ENCODE assay signal across 13 cellular contexts in genomic region chr22:38740754-38741153, GRCh38. TPM values are rescaled to one million over a fixed set of nuclear protein-coding genes. Genes with fewer than 3 reads are reported as not detected.
DNase-seq lines count a peak whose midpoint lies in the region; ATAC-seq, FAIRE-seq and TF ChIP-seq lines count a peak whose summit lies in the region.
"Had no signal": no experiment of that assay in that cellular context is flagged by ENCODE, and none has a peak within 500 bp of the region (broad histone marks: within the 10 kb centered on the region; RNA-seq: fewer than 3 reads in every experiment).

No MANE protein-coding gene starts in this region.

- H3K27ac ChIP-seq in K562 (ENCODE audit: extremely low read depth, low read depth, low read length) = no peak overlapping the region
- H3K27ac ChIP-seq: hepatocyte had no signal

- intact Hi-C loops in activated CD4-positive, alpha-beta T cell treated with anti-CD3 and anti-CD28 coated beads, Interleukin-2, amount 10 ng/mL, durations not matched to agents 24 days and 14 days (cut with micrococcal nuclease) = no loop called here
- intact Hi-C loops in activated CD4-positive, alpha-beta T cell treated with anti-CD3 and anti-CD28 coated beads for 36 hours (cut with DNase I, micrococcal nuclease) = loop anchor here in 1 of 2 experiments (2.0 kb wide), 1 partner anchor 26 kb away; no protein-coding TSS in a partner anchor
- intact Hi-C loops in K562 (cut with micrococcal nuclease) = no loop called here

- no peaks in the 10 kb centered on the region for H3K79me2 ChIP-seq in K562 (ENCODE audit: control insufficient read depth, insufficient read depth, low read length)
- H3K79me2 ChIP-seq: hepatocyte had no signal

- no peaks in the 10 kb centered on the region for H3K27me3 ChIP-seq in K562 (ENCODE audit: control insufficient read depth in 2 of 2, insufficient read depth in 2 of 2, low read length in 2 of 2)
- H3K27me3 ChIP-seq: hepatocyte had no signal

- WGBS in K562 (ENCODE audit: insufficient coverage, low coverage, missing lambda C conversion rate) = 83% methylated on average over 6 of the region's 8 CpGs

- no peaks in the 10 kb centered on the region for H3K9me1 ChIP-seq in K562 (ENCODE audit: control insufficient read depth, insufficient read depth, low read length)

- H3K4me3 ChIP-seq in K562 = no peak overlapping the region
- H3K4me3 ChIP-seq: hepatocyte had no signal

- H3K36me3 Mint-ChIP-seq in activated CD4-positive, alpha-beta T cell treated with anti-CD3 and anti-CD28 coated beads, Interleukin-2, amount 10 ng/mL, durations not matched to agents 24 days and 14 days (ENCODE audit: low read depth) = peaks cover 80% of the 10 kb centered on the region
- H3K36me3 Mint-ChIP-seq in activated CD4-positive, alpha-beta T cell treated with anti-CD3 and anti-CD28 coated beads for 36 hours (ENCODE audit: low read depth) = peaks cover 76% of the 10 kb centered on the region
- H3K36me3 Mint-ChIP-seq in naive thymus-derived CD8-positive, alpha-beta T cell = peaks cover 5 to 100% (median 27%) of the 10 kb centered on the region in 3 donors

- no peaks in the 10 kb centered on the region for H3K27me3 Mint-ChIP-seq in activated CD4-positive, alpha-beta T cell treated with anti-CD3 and anti-CD28 coated beads, Interleukin-2, amount 10 ng/mL, durations not matched to agents 24 days and 14 days
- H3K27me3 Mint-ChIP-seq in activated CD4-positive, alpha-beta T cell treated with anti-CD3 and anti-CD28 coated beads for 36 hours = no peaks in the 10 kb centered on the region
- H3K27me3 Mint-ChIP-seq in naive thymus-derived CD8-positive, alpha-beta T cell = no peaks in the 10 kb centered on the region
- H3K27me3 Mint-ChIP-seq: stimulated activated naive B cell treated with anti-CD40 and anti-IgM and Interleukin-4, amounts not matched to agents 10 μg/mL and 1 μg/mL and 100 μg/mL, for 72 hours had no signal

- no peak overlapping the region for H3K9ac ChIP-seq in K562 (ENCODE audit: insufficient read depth in 1 of 2, low read depth in 2 of 2, low read length in 2 of 2)

- peaks cover 0 to 4% of the 10 kb centered on the region in 2 experiments; a peak in 1 of 5 replicates for H3K4me1 ChIP-seq in K562 (replicated peaks in 1 of 2; ENCODE audit: control insufficient read depth in 2 of 2, insufficient read depth in 2 of 2, low read length in 2 of 2)

- CTCF ChIA-PET in activated CD4-positive, alpha-beta T cell treated with anti-CD3 and anti-CD28 coated beads for 36 hours (lab: Charles Lee) = interaction anchor here (0.5 to 0.6 kb wide), 2 partner anchors 28 to 471 kb away, joined by 4 to 5 read pairs; no protein-coding TSS in a partner anchor
- CTCF ChIA-PET in K562 (lab: Yijun Ruan, JAX; ENCODE audit: low intra/inter-chr PET ratio) = no interaction called here

- no peak for TF ChIP-seq EP300 in K562 (IDR thresholded peaks at IDR 0.05; ENCODE audit: low read length)

- H3K4me3 Mint-ChIP-seq in activated CD4-positive, alpha-beta T cell treated with anti-CD3 and anti-CD28 coated beads, Interleukin-2, amount 10 ng/mL, durations not matched to agents 24 days and 14 days = no peak overlapping the region
- no peak overlapping the region for H3K4me3 Mint-ChIP-seq in activated CD4-positive, alpha-beta T cell treated with anti-CD3 and anti-CD28 coated beads for 36 hours
- H3K4me3 Mint-ChIP-seq in naive thymus-derived CD8-positive, alpha-beta T cell = peak overlapping the region in 5 of 10 donors; percentile 7 to 43 (median 22)
- H3K4me3 Mint-ChIP-seq: stimulated activated naive B cell treated with anti-CD40 and anti-IgM and Interleukin-4, amounts not matched to agents 10 μg/mL and 1 μg/mL and 100 μg/mL, for 72 hours had no signal

- no peak for FAIRE-seq in K562 (lab: Jason Lieb, UNC)
- FAIRE-seq: astrocyte, small intestine had no signal

- TF ChIP-seq POLR2A in K562 (conservative IDR thresholded peaks at IDR 0.05) = 0 out of 2 replicates have a peak, but pooled peaks have one; percentile 5

- TF ChIP-seq CTCF in K562 (IDR thresholded peaks at IDR 0.05 in 2 of 3, conservative IDR thresholded peaks at IDR 0.05 in 1 of 3; ENCODE audit: insufficient read depth in 2 of 3, low read depth in 1 of 3, low read length in 3 of 3) = no peak

- H3K9me3 ChIP-seq in K562 (replicated peaks; ENCODE audit: control insufficient read depth, insufficient read depth, low read depth, low read length) = no peaks in the 10 kb centered on the region

- no TSS peak for BruUV-seq in K562 (replicated peaks; lab: Mats Ljungman, UMichigan)

- DNase-seq in activated CD4-positive, alpha-beta T cell treated with anti-CD3 and anti-CD28 coated beads, Interleukin-2, amount 10 ng/mL, durations not matched to agents 24 days and 14 days = no peak
- DNase-seq in activated CD4-positive, alpha-beta T cell treated with anti-CD3 and anti-CD28 coated beads for 36 hours = no peak
- DNase-seq in G401 (ENCODE audit: low spot score) (peak; percentile 54), K562 (ENCODE audit: extremely low read depth in 1 of 4, low spot score in 3 of 4) (no peak), NCI-H1930 (lab: John Stamatoyannopoulos, UW) (no peak), NCI-H1105 (lab: John Stamatoyannopoulos, UW) (no peak), NCI-H345 (lab: John Stamatoyannopoulos, UW) (no peak)
- no peak for DNase-seq in naive thymus-derived CD8-positive, alpha-beta T cell
- DNase-seq: Right ventricle myocardium superior; small intestine; stimulated activated naive B cell treated with anti-CD40 and anti-IgM and Interleukin-4, amounts not matched to agents 10 μg/mL and 1 μg/mL and 100 μg/mL, for 72 hours had no signal

- ATAC-seq in activated CD4-positive, alpha-beta T cell treated with anti-CD3 and anti-CD28 coated beads for 36 hours = no peak
- no peak for ATAC-seq in K562
- ATAC-seq in naive thymus-derived CD8-positive, alpha-beta T cell = no peak
- ATAC-seq: stimulated activated naive B cell treated with anti-CD40 and anti-IgM and Interleukin-4, amounts not matched to agents 10 μg/mL and 1 μg/mL and 100 μg/mL, for 72 hours had no signal

- peaks cover 92% of the 10 kb centered on the region for H3K36me3 ChIP-seq in K562 (ENCODE audit: control insufficient read depth, insufficient read depth, low read length)

- no peaks in the 10 kb centered on the region for H3K9me3 Mint-ChIP-seq in activated CD4-positive, alpha-beta T cell treated with anti-CD3 and anti-CD28 coated beads, Interleukin-2, amount 10 ng/mL, durations not matched to agents 24 days and 14 days
- H3K9me3 Mint-ChIP-seq in activated CD4-positive, alpha-beta T cell treated with anti-CD3 and anti-CD28 coated beads for 36 hours (ENCODE audit: low read depth) = no peaks in the 10 kb centered on the region
- no peaks in the 10 kb centered on the region for H3K9me3 Mint-ChIP-seq in naive thymus-derived CD8-positive, alpha-beta T cell
- H3K9me3 Mint-ChIP-seq: stimulated activated naive B cell treated with anti-CD40 and anti-IgM and Interleukin-4, amounts not matched to agents 10 μg/mL and 1 μg/mL and 100 μg/mL, for 72 hours had no signal

- peak overlapping the region; percentile 45 for H3K27ac Mint-ChIP-seq in activated CD4-positive, alpha-beta T cell treated with anti-CD3 and anti-CD28 coated beads, Interleukin-2, amount 10 ng/mL, durations not matched to agents 24 days and 14 days
- no peak overlapping the region for H3K27ac Mint-ChIP-seq in activated CD4-positive, alpha-beta T cell treated with anti-CD3 and anti-CD28 coated beads for 36 hours
- peak overlapping the region; percentile 78 to 91 (median 86) for H3K27ac Mint-ChIP-seq in naive thymus-derived CD8-positive, alpha-beta T cell

- no peak for TF ChIP-seq RAD21 in K562 (CRISPR knock-in tag; conservative IDR thresholded peaks at IDR 0.05 in 1 of 2, IDR thresholded peaks at IDR 0.05 in 1 of 2)

- POLR2A ChIA-PET in activated CD4-positive, alpha-beta T cell treated with anti-CD3 and anti-CD28 coated beads for 36 hours (lab: Charles Lee) = no interaction called here
- POLR2A ChIA-PET in K562 (lab: Yijun Ruan, JAX) = interaction anchor here (0.6 to 2.2 kb wide), 4 partner anchors 12 to 49 kb away, joined by 3 to 6 read pairs (median 4); no protein-coding TSS in a partner anchor
- POLR2A ChIA-PET in naive thymus-derived CD8-positive, alpha-beta T cell (lab: Charles Lee) = interaction anchor here (0.8 to 37.2 kb wide), 5 partner anchors 2 to 102 kb away, joined by 3 to 1495 read pairs (median 3); partner anchors contain the start of gene SUN2

- no peaks in the 10 kb centered on the region for H4K20me1 ChIP-seq in K562 (replicated peaks; ENCODE audit: control insufficient read depth, insufficient read depth, low read length)

- H3K4me2 ChIP-seq in K562 (ENCODE audit: insufficient read depth, low read length) = no peak overlapping the region
- H3K4me2 ChIP-seq: hepatocyte had no signal

- no peak overlapping the region for H2AFZ ChIP-seq in K562 (ENCODE audit: low read depth, low read length)
- H2AFZ ChIP-seq: hepatocyte had no signal

- H3K4me1 Mint-ChIP-seq in activated CD4-positive, alpha-beta T cell treated with anti-CD3 and anti-CD28 coated beads, Interleukin-2, amount 10 ng/mL, durations not matched to agents 24 days and 14 days = peaks cover 22% of the 10 kb centered on the region
- H3K4me1 Mint-ChIP-seq in activated CD4-positive, alpha-beta T cell treated with anti-CD3 and anti-CD28 coated beads for 36 hours = peaks cover 25% of the 10 kb centered on the region
- peaks cover 26 to 81% (median 58%) of the 10 kb centered on the region in 4 donors for H3K4me1 Mint-ChIP-seq in naive thymus-derived CD8-positive, alpha-beta T cell

- in situ Hi-C loops in G401 (cut with HindIII; ENCODE audit: low sequenced_read_pairs) = no loop called here
- in situ Hi-C loops in K562 (cut with MboI) = no loop called here

RNA-seq across cellular contexts. Expression of gene SUN2, which starts 15.0 kb away (rescaled TPM):
- total RNA-seq in activated CD4-positive, alpha-beta T cell treated with anti-CD3 and anti-CD28 coated beads, Interleukin-2, amount 10 ng/mL, durations not matched to agents 24 days and 14 days = 124 and 128 TPM in 2 replicates
- total RNA-seq in activated CD4-positive, alpha-beta T cell treated with anti-CD3 and anti-CD28 coated beads for 36 hours = 100 to 1,000 TPM in 1 of 2 experiments, 10 to 100 TPM in 1; 87.2 to 102 TPM
- 19.4 and 23.9 TPM in 2 replicates for total RNA-seq in G401 (2014; rRNA removed; shearing (Covaris generic))
- 38.9 and 115 TPM in 2 replicates for total RNA-seq in K562 (2011; cell fraction: chromatin; rRNA removed; ENCODE audit: low replicate concordance)
- total RNA-seq in K562 (2011; cell fraction: nucleolus; rRNA removed) = 125 TPM in 2 replicates
- 65.3 and 80.1 TPM in 2 replicates for total RNA-seq in K562 (2011; cell fraction: nucleoplasm; rRNA removed)
- total RNA-seq in K562 (2014; rRNA removed) = 31.0 and 42.6 TPM in 2 replicates
- 5.2 and 7.1 TPM in 2 replicates for total RNA-seq in K562 (2014; rRNA removed; fragmentation: Illumina TruSeq; extraction: Trizol)
- 18.2 and 19.5 TPM in 2 replicates for total RNA-seq in K562 (2015; rRNA removed; fragmentation: Illumina TruSeq; extraction: Trizol)
- total RNA-seq in K562 (2021) = 37.2 and 38.8 TPM in 2 replicates
- polyA plus RNA-seq in K562 (2011; rRNA removed) = 16.7 and 26.9 TPM in 2 replicates
- polyA plus RNA-seq in K562 (2011; cell fraction: cytosol; rRNA removed) = 23.3 and 36.3 TPM in 2 replicates
- 62.6 and 82.3 TPM in 2 replicates for polyA plus RNA-seq in K562 (2011; cell fraction: nucleus; rRNA removed)
- 27.0 and 67.0 TPM in 2 replicates for polyA plus RNA-seq in K562 (2012)
- polyA plus RNA-seq in K562 (2014; fragmentation: Illumina TruSeq; extraction: Trizol) = 13.8 and 22.6 TPM in 2 replicates
- polyA plus RNA-seq in K562 (2014; fragmentation: Nextera tagmentation; extraction: Ambion mirVana) = under 1 TPM; 0.11 to 0.21 TPM
- polyA plus RNA-seq in K562 (2014; rRNA removed) = 27.8 and 31.5 TPM in 2 replicates
- 9.1 and 19.4 TPM in 2 replicates for polyA minus RNA-seq in K562 (2011; rRNA and poly(A)+ RNA removed)
- 28.2 and 36.8 TPM in 2 replicates for polyA minus RNA-seq in K562 (2011; cell fraction: cytosol; rRNA and poly(A)+ RNA removed)
- polyA minus RNA-seq in K562 (2011; cell fraction: nucleus; rRNA and poly(A)+ RNA removed) = 28.8 and 33.5 TPM in 2 replicates
- total RNA-seq in naive thymus-derived CD8-positive, alpha-beta T cell = 1,000 to 10,000 TPM; 1,061 to 1,073 TPM
- polyA plus RNA-seq in naive thymus-derived CD8-positive, alpha-beta T cell = 100 to 1,000 TPM; 491 to 802 (median 518) TPM

RNA-seq across cellular contexts. Expression of gene GTPBP1, which starts 35.0 kb away (rescaled TPM):
- total RNA-seq in activated CD4-positive, alpha-beta T cell treated with anti-CD3 and anti-CD28 coated beads, Interleukin-2, amount 10 ng/mL, durations not matched to agents 24 days and 14 days = 102 and 103 TPM in 2 replicates
- 10 to 100 TPM; 88.6 to 92.8 TPM for total RNA-seq in activated CD4-positive, alpha-beta T cell treated with anti-CD3 and anti-CD28 coated beads for 36 hours
- 30.5 and 35.9 TPM in 2 replicates for total RNA-seq in G401 (2014; rRNA removed; shearing (Covaris generic))
- total RNA-seq in K562 (2011; cell fraction: chromatin; rRNA removed; ENCODE audit: low replicate concordance) = 178 and 289 TPM in 2 replicates
- 122 and 125 TPM in 2 replicates for total RNA-seq in K562 (2011; cell fraction: nucleolus; rRNA removed)
- total RNA-seq in K562 (2011; cell fraction: nucleoplasm; rRNA removed) = 108 and 125 TPM in 2 replicates
- total RNA-seq in K562 (2014; rRNA removed) (24.4 and 25.0 TPM in 2 replicates), K562 (2014; rRNA removed; fragmentation: Illumina TruSeq; extraction: Trizol) (14.5 and 17.5 TPM in 2 replicates), K562 (2015; rRNA removed; fragmentation: Illumina TruSeq; extraction: Trizol) (15.9 and 16.0 TPM in 2 replicates), K562 (2021) (43.0 and 53.2 TPM in 2 replicates)
- polyA plus RNA-seq in K562 (2011; rRNA removed) (23.3 and 38.4 TPM in 2 replicates), K562 (2014; fragmentation: Illumina TruSeq; extraction: Trizol) (30.6 and 38.6 TPM in 2 replicates), K562 (2014; fragmentation: Nextera tagmentation; extraction: Ambion mirVana) (under 1 TPM; 0.83 to 0.95 TPM), K562 (2014; rRNA removed) (30.9 and 32.6 TPM in 2 replicates)
- polyA plus RNA-seq in K562 (2011; cell fraction: cytosol; rRNA removed) = 17.9 and 20.7 TPM in 2 replicates
- 79.8 and 120 TPM in 2 replicates for polyA plus RNA-seq in K562 (2011; cell fraction: nucleus; rRNA removed)
- polyA plus RNA-seq in K562 (2012) = 22.5 and 29.8 TPM in 2 replicates
- 57.9 and 59.7 TPM in 2 replicates for polyA minus RNA-seq in K562 (2011; rRNA and poly(A)+ RNA removed)
- polyA minus RNA-seq in K562 (2011; cell fraction: cytosol; rRNA and poly(A)+ RNA removed) = 24.3 and 38.6 TPM in 2 replicates
- polyA minus RNA-seq in K562 (2011; cell fraction: nucleus; rRNA and poly(A)+ RNA removed) = 57.2 and 62.2 TPM in 2 replicates
- total RNA-seq in naive thymus-derived CD8-positive, alpha-beta T cell = 10 to 100 TPM; 64.6 to 73.3 TPM
- polyA plus RNA-seq in naive thymus-derived CD8-positive, alpha-beta T cell = 10 to 100 TPM; 17.2 to 29.3 (median 22.6) TPM

RNA-seq across cellular contexts. Expression of gene JOSD1, which starts 40.0 kb away (rescaled TPM):
- 90.4 and 93.8 TPM in 2 replicates for total RNA-seq in activated CD4-positive, alpha-beta T cell treated with anti-CD3 and anti-CD28 coated beads, Interleukin-2, amount 10 ng/mL, durations not matched to agents 24 days and 14 days
- 10 to 100 TPM; 68.0 to 77.7 TPM for total RNA-seq in activated CD4-positive, alpha-beta T cell treated with anti-CD3 and anti-CD28 coated beads for 36 hours
- 33.3 and 41.4 TPM in 2 replicates for total RNA-seq in G401 (2014; rRNA removed; shearing (Covaris generic))
- total RNA-seq in K562 (2011; cell fraction: chromatin; rRNA removed; ENCODE audit: low replicate concordance) = 36.0 and 46.4 TPM in 2 replicates
- 31.5 and 32.4 TPM in 2 replicates for total RNA-seq in K562 (2011; cell fraction: nucleolus; rRNA removed)
- total RNA-seq in K562 (2011; cell fraction: nucleoplasm; rRNA removed) = 31.9 and 36.6 TPM in 2 replicates
- 28.0 and 33.9 TPM in 2 replicates for total RNA-seq in K562 (2014; rRNA removed)
- 30.0 and 30.4 TPM in 2 replicates for total RNA-seq in K562 (2014; rRNA removed; fragmentation: Illumina TruSeq; extraction: Trizol)
- total RNA-seq in K562 (2015; rRNA removed; fragmentation: Illumina TruSeq; extraction: Trizol) = 26.0 and 26.7 TPM in 2 replicates
- total RNA-seq in K562 (2021) = 36.7 and 39.1 TPM in 2 replicates
- 31.6 and 31.8 TPM in 2 replicates for polyA plus RNA-seq in K562 (2011; rRNA removed)
- 34.7 and 36.9 TPM in 2 replicates for polyA plus RNA-seq in K562 (2011; cell fraction: cytosol; rRNA removed)
- polyA plus RNA-seq in K562 (2011; cell fraction: nucleus; rRNA removed) = 35.2 and 39.9 TPM in 2 replicates
- polyA plus RNA-seq in K562 (2012) = 25.7 and 27.9 TPM in 2 replicates
- polyA plus RNA-seq in K562 (2014; fragmentation: Illumina TruSeq; extraction: Trizol) = 33.0 and 34.1 TPM in 2 replicates
- 1 to 10 TPM; 8.9 to 9.5 TPM for polyA plus RNA-seq in K562 (2014; fragmentation: Nextera tagmentation; extraction: Ambion mirVana)
- 30.4 and 30.7 TPM in 2 replicates for polyA plus RNA-seq in K562 (2014; rRNA removed)
- 19.3 and 25.4 TPM in 2 replicates for polyA minus RNA-seq in K562 (2011; rRNA and poly(A)+ RNA removed)
- polyA minus RNA-seq in K562 (2011; cell fraction: cytosol; rRNA and poly(A)+ RNA removed) = 19.6 and 27.1 TPM in 2 replicates
- polyA minus RNA-seq in K562 (2011; cell fraction: nucleus; rRNA and poly(A)+ RNA removed) = 9.8 and 16.9 TPM in 2 replicates
- 10 to 100 TPM; 50.5 to 52.6 TPM for total RNA-seq in naive thymus-derived CD8-positive, alpha-beta T cell
- polyA plus RNA-seq in naive thymus-derived CD8-positive, alpha-beta T cell = 1 to 10 TPM; 6.7 to 8.2 (median 7.8) TPM

RNA-seq across cellular contexts. Expression of gene DNAL4, which starts 53.2 kb away (rescaled TPM):
- 5.5 and 6.3 TPM in 2 replicates for total RNA-seq in activated CD4-positive, alpha-beta T cell treated with anti-CD3 and anti-CD28 coated beads, Interleukin-2, amount 10 ng/mL, durations not matched to agents 24 days and 14 days
- total RNA-seq in activated CD4-positive, alpha-beta T cell treated with anti-CD3 and anti-CD28 coated beads for 36 hours = 1 to 10 TPM; 7.4 to 8.0 TPM
- 17.9 and 30.9 TPM in 2 replicates for total RNA-seq in G401 (2014; rRNA removed; shearing (Covaris generic))
- total RNA-seq in K562 (2011; cell fraction: chromatin; rRNA removed; ENCODE audit: low replicate concordance) = 3.5 and 3.8 TPM in 2 replicates
- 4.2 and 5.8 TPM in 2 replicates for total RNA-seq in K562 (2011; cell fraction: nucleolus; rRNA removed)
- total RNA-seq in K562 (2011; cell fraction: nucleoplasm; rRNA removed) = 4.4 and 4.5 TPM in 2 replicates
- total RNA-seq in K562 (2014; rRNA removed) = 5.2 and 7.5 TPM in 2 replicates
- total RNA-seq in K562 (2014; rRNA removed; fragmentation: Illumina TruSeq; extraction: Trizol) = 4.2 and 4.7 TPM in 2 replicates
- 4.7 and 5.6 TPM in 2 replicates for total RNA-seq in K562 (2015; rRNA removed; fragmentation: Illumina TruSeq; extraction: Trizol)
- 5.9 and 6.1 TPM in 2 replicates for total RNA-seq in K562 (2021)
- polyA plus RNA-seq in K562 (2011; rRNA removed) = 6.9 and 8.9 TPM in 2 replicates
- 10.5 and 12.7 TPM in 2 replicates for polyA plus RNA-seq in K562 (2011; cell fraction: cytosol; rRNA removed)
- 8.2 and 8.3 TPM in 2 replicates for polyA plus RNA-seq in K562 (2011; cell fraction: nucleus; rRNA removed)
- polyA plus RNA-seq in K562 (2012) = 6.6 and 12.2 TPM in 2 replicates
- 9.4 and 11.3 TPM in 2 replicates for polyA plus RNA-seq in K562 (2014; fragmentation: Illumina TruSeq; extraction: Trizol)
- under 1 TPM; 0.20 to 0.70 TPM for polyA plus RNA-seq in K562 (2014; fragmentation: Nextera tagmentation; extraction: Ambion mirVana)
- polyA plus RNA-seq in K562 (2014; rRNA removed) = 7.8 and 8.3 TPM in 2 replicates
- polyA minus RNA-seq in K562 (2011; rRNA and poly(A)+ RNA removed) = 3.1 and 3.3 TPM in 2 replicates
- 1.7 and 1.8 TPM in 2 replicates for polyA minus RNA-seq in K562 (2011; cell fraction: cytosol; rRNA and poly(A)+ RNA removed)
- polyA minus RNA-seq in K562 (2011; cell fraction: nucleus; rRNA and poly(A)+ RNA removed) = 1.8 and 2.8 TPM in 2 replicates
- total RNA-seq in naive thymus-derived CD8-positive, alpha-beta T cell = 10 to 100 TPM in 1 of 2 experiments, 1 to 10 TPM in 1; 9.3 to 11.5 TPM
- polyA plus RNA-seq in naive thymus-derived CD8-positive, alpha-beta T cell = 10 to 100 TPM; 11.2 to 14.7 (median 13.1) TPM

RNA-seq across cellular contexts. Expression of gene TOMM22, which starts 59.0 kb away (rescaled TPM):
- 169 and 172 TPM in 2 replicates for total RNA-seq in activated CD4-positive, alpha-beta T cell treated with anti-CD3 and anti-CD28 coated beads, Interleukin-2, amount 10 ng/mL, durations not matched to agents 24 days and 14 days
- 100 to 1,000 TPM; 146 to 155 TPM for total RNA-seq in activated CD4-positive, alpha-beta T cell treated with anti-CD3 and anti-CD28 coated beads for 36 hours
- 131 and 138 TPM in 2 replicates for total RNA-seq in G401 (2014; rRNA removed; shearing (Covaris generic))
- 7.9 and 9.6 TPM in 2 replicates for total RNA-seq in K562 (2011; cell fraction: chromatin; rRNA removed; ENCODE audit: low replicate concordance)
- total RNA-seq in K562 (2011; cell fraction: nucleolus; rRNA removed) = 13.2 and 14.2 TPM in 2 replicates
- 17.9 and 24.1 TPM in 2 replicates for total RNA-seq in K562 (2011; cell fraction: nucleoplasm; rRNA removed)
- total RNA-seq in K562 (2014; rRNA removed) (73.8 and 92.1 TPM in 2 replicates), K562 (2014; rRNA removed; fragmentation: Illumina TruSeq; extraction: Trizol) (78.6 and 87.9 TPM in 2 replicates), K562 (2015; rRNA removed; fragmentation: Illumina TruSeq; extraction: Trizol) (76.2 and 82.8 TPM in 2 replicates), K562 (2021) (101 and 108 TPM in 2 replicates)
- polyA plus RNA-seq in K562 (2011; rRNA removed) (46.9 and 49.6 TPM in 2 replicates), K562 (2014; fragmentation: Illumina TruSeq; extraction: Trizol) (97.6 and 101 TPM in 2 replicates), K562 (2014; fragmentation: Nextera tagmentation; extraction: Ambion mirVana) (10 to 100 TPM; 25.8 to 36.3 TPM), K562 (2014; rRNA removed) (58.3 and 59.8 TPM in 2 replicates)
- 26.6 and 63.0 TPM in 2 replicates for polyA plus RNA-seq in K562 (2011; cell fraction: cytosol; rRNA removed)
- 11.8 and 22.9 TPM in 2 replicates for polyA plus RNA-seq in K562 (2011; cell fraction: nucleus; rRNA removed)
- polyA plus RNA-seq in K562 (2012) = 35.2 and 85.7 TPM in 2 replicates
- polyA minus RNA-seq in K562 (2011; rRNA and poly(A)+ RNA removed) = 32.7 and 35.9 TPM in 2 replicates
- polyA minus RNA-seq in K562 (2011; cell fraction: cytosol; rRNA and poly(A)+ RNA removed) = 19.9 and 33.9 TPM in 2 replicates
- 4.8 and 9.8 TPM in 2 replicates for polyA minus RNA-seq in K562 (2011; cell fraction: nucleus; rRNA and poly(A)+ RNA removed)
- total RNA-seq in naive thymus-derived CD8-positive, alpha-beta T cell = 10 to 100 TPM; 56.1 to 60.9 TPM
- 10 to 100 TPM; 67.2 to 79.3 (median 75.9) TPM for polyA plus RNA-seq in naive thymus-derived CD8-positive, alpha-beta T cell
